ENCODE assay signal across 9 cellular contexts in genomic region chr17:49494399-49494798, GRCh38. TPM values are rescaled to one million over a fixed set of nuclear protein-coding genes. Genes with fewer than 3 reads are reported as not detected.
A peak's percentile ranks its signal among the peaks of the same experiment; 100 is the strongest.
DNase-seq lines count a peak whose midpoint lies in the region; ATAC-seq and TF ChIP-seq lines count a peak whose summit lies in the region.
"Had no signal": no experiment of that assay in that cellular context is flagged by ENCODE, and none has a peak within 500 bp of the region (broad histone marks: within the 10 kb centered on the region; RNA-seq: fewer than 3 reads in every experiment).

No MANE protein-coding gene starts in this region.

- no peak for DNase-seq in activated CD4-positive, alpha-beta T cell treated with anti-CD3 and anti-CD28 coated beads for 36 hours
- DNase-seq in activated CD4-positive, alpha-beta T cell treated with anti-CD3 and anti-CD28 coated beads for 48 hours, result no peak
- DNase-seq in sigmoid colon (no peak), GM19238 (ENCODE audit: insufficient read length, low spot score) (no peak), NCI-H2029 (lab: John Stamatoyannopoulos, UW) (no peak)

- intact Hi-C loops in activated CD4-positive, alpha-beta T cell treated with anti-CD3 and anti-CD28 coated beads for 36 hours (cut with DNase I, micrococcal nuclease), result loop anchor here in 1 of 2 experiments (10.0 kb wide), 1 partner anchor 770 kb away; the partner anchor contains the start of genes HOXB13, PRAC1 and PRAC2
- intact Hi-C loops in dendritic cell treated with granulocyte-macrophage colony-stimulating factor and Interleukin-4, amounts not matched to agents 40 ng/mL and 50 ng/mL, for 4 days (cut with micrococcal nuclease), result no loop called here
- intact Hi-C loops in sigmoid colon (cut with DNase I), result loop anchor here (10.0 kb wide), 1 partner anchor 200 kb away; no protein-coding TSS in a partner anchor

- CTCF ChIA-PET in activated CD4-positive, alpha-beta T cell treated with anti-CD3 and anti-CD28 coated beads for 36 hours (lab: Charles Lee), result interaction anchor here (4.7 kb wide), 1 partner anchor 62 kb away, joined by 46 read pairs; no protein-coding TSS in a partner anchor

- H3K9ac ChIP-seq in KMS-11, result no peak overlapping the region

- ATAC-seq in activated CD4-positive, alpha-beta T cell treated with anti-CD3 and anti-CD28 coated beads for 36 hours, result no peak
- ATAC-seq in GM18498 (IDR thresholded peaks at IDR 0.05; ENCODE audit: unreplicated experiment), result no peak

- no peaks in the 10 kb centered on the region for H4K20me1 ChIP-seq in KMS-11 (ENCODE audit: insufficient read depth)

- WGBS in sigmoid colon, 2 donors, result 26 to 55% methylated on average over 14 of the region's 14 CpGs

- H3K36me3 ChIP-seq in KMS-11 (ENCODE audit: insufficient read depth) (no peaks in the 10 kb centered on the region), sigmoid colon (no peaks in the 10 kb centered on the region)
- H3K36me3 ChIP-seq: cardiac muscle cell had no signal

- 0 out of 2 replicates have a peak overlapping the region, but pooled peaks have one; percentile 39 for H3K4me2 ChIP-seq in KMS-11

- no peaks in the 10 kb centered on the region for H3K79me2 ChIP-seq in KMS-11 (ENCODE audit: insufficient read depth, low read depth)

- H2AFZ ChIP-seq in KMS-11 (ENCODE audit: low read depth), result 0 out of 2 replicates have a peak overlapping the region, but pooled peaks have one; percentile 69

- no peaks in the 10 kb centered on the region for H3K36me3 Mint-ChIP-seq in activated CD4-positive, alpha-beta T cell treated with anti-CD3 and anti-CD28 coated beads for 36 hours (ENCODE audit: low read depth)
- H3K36me3 Mint-ChIP-seq in dendritic cell treated with granulocyte-macrophage colony-stimulating factor and Interleukin-4, amounts not matched to agents 40 ng/mL and 50 ng/mL, for 4 days (ENCODE audit: low read depth), result no peaks in the 10 kb centered on the region

- H3K27me3 ChIP-seq in KMS-11 (ENCODE audit: insufficient read depth, low read depth), result peaks cover 84% of the 10 kb centered on the region
- H3K27me3 ChIP-seq in sigmoid colon, result peaks cover 2 to 10% (median 8%) of the 10 kb centered on the region in 3 donors

- H3K27me3 Mint-ChIP-seq in activated CD4-positive, alpha-beta T cell treated with anti-CD3 and anti-CD28 coated beads for 36 hours, result peaks cover 48% of the 10 kb centered on the region
- peaks cover 93% of the 10 kb centered on the region for H3K27me3 Mint-ChIP-seq in dendritic cell treated with granulocyte-macrophage colony-stimulating factor and Interleukin-4, amounts not matched to agents 40 ng/mL and 50 ng/mL, for 4 days

- peaks cover 16% of the 10 kb centered on the region for H3K4me1 Mint-ChIP-seq in activated CD4-positive, alpha-beta T cell treated with anti-CD3 and anti-CD28 coated beads for 36 hours
- peaks cover 34% of the 10 kb centered on the region for H3K4me1 Mint-ChIP-seq in dendritic cell treated with granulocyte-macrophage colony-stimulating factor and Interleukin-4, amounts not matched to agents 40 ng/mL and 50 ng/mL, for 4 days (ENCODE audit: low read depth)

- H3K27ac Mint-ChIP-seq in activated CD4-positive, alpha-beta T cell treated with anti-CD3 and anti-CD28 coated beads for 36 hours, result no peak overlapping the region
- no peak overlapping the region for H3K27ac Mint-ChIP-seq in dendritic cell treated with granulocyte-macrophage colony-stimulating factor and Interleukin-4, amounts not matched to agents 40 ng/mL and 50 ng/mL, for 4 days

- no peak for TF ChIP-seq POLR2A in sigmoid colon (IDR thresholded peaks at IDR 0.05)

- TF ChIP-seq CTCF in KMS-11 (conservative IDR thresholded peaks at IDR 0.05; ENCODE audit: low read depth, low read length), result no peak
- no peak for TF ChIP-seq CTCF in sigmoid colon (IDR thresholded peaks at IDR 0.05)

- no peaks in the 10 kb centered on the region for H3K9me3 Mint-ChIP-seq in activated CD4-positive, alpha-beta T cell treated with anti-CD3 and anti-CD28 coated beads for 36 hours (ENCODE audit: low read depth)
- no peaks in the 10 kb centered on the region for H3K9me3 Mint-ChIP-seq in dendritic cell treated with granulocyte-macrophage colony-stimulating factor and Interleukin-4, amounts not matched to agents 40 ng/mL and 50 ng/mL, for 4 days

- H3K27ac ChIP-seq in KMS-11 (no peak overlapping the region), sigmoid colon (peak overlapping the region in 2 of 4 donors; percentile 41 to 68)
- H3K27ac ChIP-seq: cardiac muscle cell had no signal

- H3K4me3 ChIP-seq in KMS-11 (IDR thresholded peaks at IDR 0.05; ENCODE audit: insufficient read depth, low read depth, low read length) (no peak overlapping the region), sigmoid colon (peak overlapping the region in 3 of 4 donors; percentile 46 to 58 (median 55))

- no peak for TF ChIP-seq EP300 in sigmoid colon (IDR thresholded peaks at IDR 0.05)

- POLR2A ChIA-PET in activated CD4-positive, alpha-beta T cell treated with anti-CD3 and anti-CD28 coated beads for 36 hours (lab: Charles Lee), result no interaction called here

- no peaks in the 10 kb centered on the region for H3K9me3 ChIP-seq in sigmoid colon

- H3K4me3 Mint-ChIP-seq in activated CD4-positive, alpha-beta T cell treated with anti-CD3 and anti-CD28 coated beads for 36 hours, result peak overlapping the region; percentile 48
- peak overlapping the region; percentile 87 for H3K4me3 Mint-ChIP-seq in dendritic cell treated with granulocyte-macrophage colony-stimulating factor and Interleukin-4, amounts not matched to agents 40 ng/mL and 50 ng/mL, for 4 days

- peaks cover 10% of the 10 kb centered on the region for H3K4me1 ChIP-seq in KMS-11 (ENCODE audit: low read depth, poor library complexity, severe bottlenecking)
- H3K4me1 ChIP-seq in sigmoid colon, result peaks cover 4 to 38% (median 37%) of the 10 kb centered on the region in 4 donors

RNA-seq across cellular contexts. Expression of gene NGFR, which starts 0.7 kb away (rescaled TPM):
- under 1 TPM; 0.21 to 0.46 TPM for total RNA-seq in activated CD4-positive, alpha-beta T cell treated with anti-CD3 and anti-CD28 coated beads for 36 hours
- 10 to 100 TPM in 3 of 4 donors, 1 to 10 TPM in 1; 6.9 to 15.2 (median 12.6) TPM for total RNA-seq in sigmoid colon
- 1 to 10 TPM in 1 of 3 donors, under 1 TPM in 2; 0.46 to 6.8 (median 0.60) TPM for polyA plus RNA-seq in sigmoid colon

Comparison
In these comparisons a context has a peak if more than half of its experiments do, and no peak if none do; other contexts are left out.
1. RNA of gene NGFR, which starts 0.7 kb away (total RNA-seq): 6.9 to 15.2 TPM in sigmoid colon; 0.21 to 0.46 TPM in activated CD4-positive, alpha-beta T cell treated with anti-CD3 and anti-CD28 coated beads for 36 hours; every median in the first group is over 4 times any median in the second.